16 cellular contexts compared by ENCODE assay signal in genomic region chr4:151983854-151984253, GRCh38.
DNase-seq lines count a peak whose midpoint lies in the region; ATAC-seq lines count a peak whose summit lies in the region.
"Had no signal": no experiment of that assay in that cellular context is flagged by ENCODE, and none has a peak within 500 bp of the region (broad histone marks: within the 10 kb centered on the region; RNA-seq: fewer than 3 reads in every experiment).

No MANE protein-coding gene starts in this region.

- ATAC-seq in GM19035 (IDR thresholded peaks at IDR 0.05; ENCODE audit: unreplicated experiment), result no peak
- ATAC-seq: HCT116, T-helper 17 cell had no signal

- peak; percentile 19 for DNase-seq in NCI-H748 (lab: John Stamatoyannopoulos, UW; ENCODE audit: unreplicated experiment)
- DNase-seq in NCI-H748 treated with DMSO at 0.1 percent for 48 hours (lab: John Stamatoyannopoulos, UW), result no peak
- DNase-seq in NCI-H2227 treated with DMSO at 0.1 percent for 48 hours (lab: John Stamatoyannopoulos, UW), result peak; percentile 8
- DNase-seq in fibroblast of peridontal ligament (ENCODE audit: extremely low read depth), result peak; percentile 14
- DNase-seq in KG1 (lab: John Stamatoyannopoulos, UW), result no peak
- DNase-seq in HCEC 1CT, result no peak
- DNase-seq in DMS79 treated with DMSO at 0.1 percent for 48 hours (lab: John Stamatoyannopoulos, UW), result no peak
- DNase-seq: GF-D8; kidney glomerular epithelial cell; occipital lobe; Right ventricle myocardium superior; stimulated activated CD4-positive, alpha-beta T cell treated with anti-CD3 and anti-CD28 coated beads, Interleukin-4, amount 100 ng/mL, for 4 hours; T-helper 17 cell; trophoblast cell had no signal

Comparison
In these comparisons a context has a peak if more than half of its experiments do, and no peak if none do; other contexts are left out.
1. DNase-seq: peak in NCI-H748 (single experiment), NCI-H2227 treated with DMSO at 0.1 percent for 48 hours (single experiment) and fibroblast of peridontal ligament (single experiment); none in NCI-H748 treated with DMSO at 0.1 percent for 48 hours (single experiment), KG1 (single experiment), HCEC 1CT (single experiment) and DMS79 treated with DMSO at 0.1 percent for 48 hours (single experiment).